1 cellular context compared by ENCODE assay signal in genomic region chr20:35279533-35280174, GRCh38.
TF ChIP-seq lines count a peak whose summit lies in the region.

No MANE protein-coding gene starts in this region.

TF ChIP-seq in H1, 55 proteins besides CTCF, POLR2A, EP300 and RAD21:
- TF ChIP-seq RXRA (IDR thresholded peaks at IDR 0.05; ENCODE audit: insufficient read depth, low read depth, low read length) (no peak), POLR2AphosphoS5 (IDR thresholded peaks at IDR 0.05; ENCODE audit: low read depth, low read length) (peak; percentile 55; the same call in 1 of the 2 replicates)
